ENCODE assay signal across 8 cellular contexts in genomic region chr2:173210270-173211196, GRCh38.
DNase-seq lines count a peak whose midpoint lies in the region; ATAC-seq and TF ChIP-seq lines count a peak whose summit lies in the region.

No MANE protein-coding gene starts in this region.

- no peaks in the 10 kb centered on the region for H3K4me1 ChIP-seq in CD8-positive, alpha-beta T cell (ENCODE audit: insufficient read depth, low read length)
- H3K4me1 ChIP-seq in right cardiac atrium (ENCODE audit: control insufficient read depth, insufficient read depth, low read length): no peaks in the 10 kb centered on the region
- H3K4me1 ChIP-seq in sigmoid colon: peaks cover 0 to 85% (median 66%) of the 10 kb centered on the region in 4 donors

- no peaks in the 10 kb centered on the region for H3K36me3 ChIP-seq in CD8-positive, alpha-beta T cell (ENCODE audit: insufficient read depth, low read length)
- H3K36me3 ChIP-seq in sigmoid colon: no peaks in the 10 kb centered on the region

- H3K4me1 Mint-ChIP-seq in CD8-positive, alpha-beta T cell (ENCODE audit: low read depth): peaks cover 1% of the 10 kb centered on the region

- H3K4me3 ChIP-seq in CD8-positive, alpha-beta T cell (ENCODE audit: low read depth, low read length): no peak overlapping the region
- H3K4me3 ChIP-seq in right cardiac atrium (ENCODE audit: low read length) (no peak overlapping the region), sigmoid colon (no peak overlapping the region)

- POLR2A ChIA-PET in CD8-positive, alpha-beta T cell (lab: Charles Lee): interaction anchor here (0.6 to 1.8 kb wide), 3 partner anchors 38 to 183 kb away, joined by 3 to 5 read pairs (median 5); no protein-coding TSS in a partner anchor

- TF ChIP-seq EP300 in sigmoid colon (IDR thresholded peaks at IDR 0.05): peak; percentile 32 to 76 (median 52)

- H3K27me3 Mint-ChIP-seq in CD8-positive, alpha-beta T cell (ENCODE audit: low read depth): peaks cover 11% of the 10 kb centered on the region

- H3K27me3 ChIP-seq in CD8-positive, alpha-beta T cell (ENCODE audit: insufficient read depth, low read length): no peaks in the 10 kb centered on the region
- H3K27me3 ChIP-seq in right cardiac atrium (ENCODE audit: control insufficient read depth, insufficient read depth) (no peaks in the 10 kb centered on the region), sigmoid colon (no peaks in the 10 kb centered on the region)

- no peak for TF ChIP-seq POLR2A in sigmoid colon (IDR thresholded peaks at IDR 0.05)

- peak; percentile 2 to 57 (median 34) for DNase-seq in CD8-positive, alpha-beta T cell
- peak; percentile 45 for DNase-seq in NCI-H1092 (lab: John Stamatoyannopoulos, UW)
- DNase-seq in SK-N-DZ (ENCODE audit: low spot score): peak; percentile 63
- DNase-seq in amygdala (lab: John Stamatoyannopoulos, UW): peak in 34 of 56 donors; percentile 1 to 78 (median 21)
- peak in 2 of 3 donors; percentile 55 to 70 for DNase-seq in right cardiac atrium
- DNase-seq in sigmoid colon: peak; percentile 93

- intact Hi-C loops in CD8-positive, alpha-beta T cell (cut with DNase I, micrococcal nuclease): loop anchor here (1.0 to 5.0 kb wide), 6 partner anchors 183 to 404 kb away; no protein-coding TSS in a partner anchor
- intact Hi-C loops in right cardiac atrium (cut with DNase I) (loop anchor here in 3 of 4 donors (2.0 to 10.0 kb wide), 4 partner anchors 133 to 396 kb away; partner anchors contain the start of gene MAP3K20 (in 1 of the 3)), sigmoid colon (cut with DNase I) (loop anchor here (1.0 to 10.0 kb wide), 4 partner anchors 135 to 406 kb away; partner anchors contain the start of gene MAP3K20)

- TF ChIP-seq CTCF in CD8-positive, alpha-beta T cell (IDR thresholded peaks at IDR 0.05): peak; percentile 91
- peak; percentile 64 to 91 (median 86) for TF ChIP-seq CTCF in sigmoid colon (IDR thresholded peaks at IDR 0.05)

- H3K27ac ChIP-seq in CD8-positive, alpha-beta T cell (ENCODE audit: low read depth, low read length): no peak overlapping the region
- H3K27ac ChIP-seq in right cardiac atrium (ENCODE audit: low read length) (no peak overlapping the region), sigmoid colon (peak overlapping the region; percentile 76 to 85 (median 80))

- CTCF ChIA-PET in CD8-positive, alpha-beta T cell (lab: Charles Lee): interaction anchor here (0.7 to 13.1 kb wide), 29 partner anchors 8 to 1116 kb away, joined by 3 to 236 read pairs (median 4); no protein-coding TSS in a partner anchor

- H3K27ac Mint-ChIP-seq in CD8-positive, alpha-beta T cell: no peak overlapping the region

- H3K9me3 Mint-ChIP-seq in CD8-positive, alpha-beta T cell: no peaks in the 10 kb centered on the region

- H3K9me3 ChIP-seq in CD8-positive, alpha-beta T cell (ENCODE audit: low read length): no peaks in the 10 kb centered on the region
- H3K9me3 ChIP-seq in right cardiac atrium (ENCODE audit: control insufficient read depth, low read length) (no peaks in the 10 kb centered on the region), sigmoid colon (no peaks in the 10 kb centered on the region)

- H3K36me3 Mint-ChIP-seq in CD8-positive, alpha-beta T cell: no peaks in the 10 kb centered on the region

- 21% methylated on average over 8 of the region's 8 CpGs for WGBS in right cardiac atrium
- 14 to 22% methylated on average over 8 of the region's 8 CpGs for WGBS in sigmoid colon, 2 donors

- H3K4me3 Mint-ChIP-seq in CD8-positive, alpha-beta T cell: no peak overlapping the region

- ATAC-seq in CD8-positive, alpha-beta T cell: peak; percentile 77
- ATAC-seq in GM21723 (IDR thresholded peaks at IDR 0.05; ENCODE audit: unreplicated experiment) (peak; percentile 72), right cardiac atrium (peak; percentile 91 to 93), GM18868 (IDR thresholded peaks at IDR 0.05; ENCODE audit: unreplicated experiment) (no peak)

Comparison
In these comparisons a context has a peak if more than half of its experiments do, and no peak if none do; other contexts are left out.
1. DNase-seq: peak in every context shown above with its lines; median percentile 93 in sigmoid colon; 63 in SK-N-DZ; 62 in right cardiac atrium; 45 in NCI-H1092; 34 in CD8-positive, alpha-beta T cell; 21 in amygdala.
2. H3K27ac ChIP-seq: peak in sigmoid colon (4 of 4); none in CD8-positive, alpha-beta T cell (single experiment) and right cardiac atrium (single experiment).